Comparison of ENCODE assay signal across 8 cellular contexts in the genomic region with DNA sequence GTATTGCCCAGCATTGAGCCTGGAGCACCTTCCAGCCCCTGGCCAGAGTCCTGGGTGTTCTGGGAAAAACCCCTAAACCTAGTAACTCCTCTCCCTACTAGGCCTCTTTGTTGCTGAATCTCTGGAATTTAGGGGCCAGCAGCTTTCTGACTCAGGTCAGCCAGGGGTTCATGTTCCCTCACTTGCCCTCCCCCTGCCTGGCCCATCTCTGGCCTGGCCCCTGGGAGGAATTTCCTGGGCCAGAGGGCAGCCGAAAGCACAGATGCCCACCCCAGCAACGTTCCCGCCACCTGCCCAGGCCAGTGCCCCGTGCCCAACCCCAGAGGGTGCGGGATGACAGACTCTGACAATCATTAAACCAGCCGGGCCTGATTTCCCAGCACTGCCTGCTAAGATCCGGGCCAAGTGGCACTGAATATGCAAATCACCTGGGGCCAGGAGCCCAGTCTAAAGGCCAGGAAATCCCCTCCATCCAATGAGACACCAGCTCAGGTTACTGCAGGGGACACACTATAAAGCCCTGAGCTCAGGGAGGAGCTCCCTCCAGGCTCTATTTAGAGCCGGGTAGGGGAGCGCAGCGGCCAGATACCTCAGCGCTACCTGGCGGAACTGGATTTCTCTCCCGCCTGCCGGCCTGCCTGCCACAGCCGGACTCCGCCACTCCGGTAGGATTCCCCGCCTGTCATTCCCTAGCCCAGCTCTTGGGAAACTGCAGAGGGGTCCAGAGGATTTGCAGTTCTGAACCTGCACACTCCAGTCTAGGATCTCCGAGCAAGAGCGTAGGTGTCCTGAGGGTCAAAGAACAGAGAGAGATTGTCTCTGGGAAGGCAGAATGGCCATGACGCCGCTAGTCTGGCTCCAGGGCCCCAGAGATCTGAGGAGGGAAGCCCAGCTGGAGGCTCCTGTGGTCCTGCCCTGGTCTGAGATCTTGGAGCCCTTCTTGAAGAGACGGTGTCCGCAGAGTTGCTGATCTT. TPM values are rescaled to one million over a fixed set of nuclear protein-coding genes. Genes with fewer than 3 reads are reported as not detected.
A peak's percentile ranks its signal among the peaks of the same experiment; 100 is the strongest.
DNase-seq lines count a peak whose midpoint lies in the region; ATAC-seq, FAIRE-seq and TF ChIP-seq lines count a peak whose summit lies in the region.

Gene ELF3 (plus strand): TSS at position 546 of the 974 bp plus-strand sequence. CDS start 550 bp downstream, outside the sequence.

- no peak within 1 kb of the TSS for H3K4me3 Mint-ChIP-seq in activated T-helper 1 cell treated with anti-CD3 and anti-CD28 coated beads, Interleukin-12 subunit alpha, Interleukin-12 subunit beta, Interleukin-2, Interleukin-4 antibody, amounts not matched to agents 30 ng/mL and 10 ng/mL and 1 ng/mL, durations not matched to agents 14 hours and 24 hours and 36 hours

- H3K27me3 ChIP-seq in colonic mucosa (no peaks in the 10 kb centered on the region), ovary (no peaks in the 10 kb centered on the region)

- H3K4me3 ChIP-seq in colonic mucosa (peak within 1 kb of the TSS; percentile 65), ovary (peak within 1 kb of the TSS; percentile 3)

- no peak within 1 kb of the TSS for H3K27ac Mint-ChIP-seq in activated T-helper 1 cell treated with anti-CD3 and anti-CD28 coated beads, Interleukin-12 subunit alpha, Interleukin-12 subunit beta, Interleukin-2, Interleukin-4 antibody, amounts not matched to agents 30 ng/mL and 10 ng/mL and 1 ng/mL, durations not matched to agents 14 hours and 24 hours and 36 hours

- TF ChIP-seq POLR2A in ovary (IDR thresholded peaks at IDR 0.05): no peak

- FAIRE-seq in GM18507 (lab: Jason Lieb, UNC): peak; percentile 96

- no peaks in the 10 kb centered on the region for H3K9me3 Mint-ChIP-seq in activated T-helper 1 cell treated with anti-CD3 and anti-CD28 coated beads, Interleukin-12 subunit alpha, Interleukin-12 subunit beta, Interleukin-2, Interleukin-4 antibody, amounts not matched to agents 30 ng/mL and 10 ng/mL and 1 ng/mL, durations not matched to agents 14 hours and 24 hours and 36 hours

- H3K4me1 ChIP-seq in colonic mucosa (no peaks in the 10 kb centered on the region), ovary (ENCODE audit: insufficient read depth) (no peaks in the 10 kb centered on the region)

- H3K27me3 Mint-ChIP-seq in activated T-helper 1 cell treated with anti-CD3 and anti-CD28 coated beads, Interleukin-12 subunit alpha, Interleukin-12 subunit beta, Interleukin-2, Interleukin-4 antibody, amounts not matched to agents 30 ng/mL and 10 ng/mL and 1 ng/mL, durations not matched to agents 14 hours and 24 hours and 36 hours (ENCODE audit: insufficient read depth): no peaks in the 10 kb centered on the region

- intact Hi-C loops in colonic mucosa (cut with DNase I): loop anchor here (5.0 kb wide), 1 partner anchor 97 kb away; no protein-coding TSS in a partner anchor
- intact Hi-C loops in ovary (cut with DNase I): loop anchor here (2.0 to 5.0 kb wide), 4 partner anchors 107 to 124 kb away; partner anchors contain the start of gene GPR37L1 (in 1 of the 4)
- intact Hi-C loops in activated T-helper 1 cell treated with anti-CD3 and anti-CD28 coated beads, Interleukin-12 subunit alpha, Interleukin-12 subunit beta, Interleukin-2, Interleukin-4 antibody, amounts not matched to agents 30 ng/mL and 10 ng/mL and 1 ng/mL, durations not matched to agents 14 hours and 24 hours and 36 hours (cut with micrococcal nuclease): no loop called here

- 83 to 87% (median 84%) methylated on average over 23 to 24 of the region's 24 CpGs for WGBS in ovary, 3 donors

- no peak for TF ChIP-seq EP300 in ovary (IDR thresholded peaks at IDR 0.05)

- ATAC-seq in HG02623 (IDR thresholded peaks at IDR 0.05; ENCODE audit: unreplicated experiment): peak; percentile 76

- H3K4me1 Mint-ChIP-seq in activated T-helper 1 cell treated with anti-CD3 and anti-CD28 coated beads, Interleukin-12 subunit alpha, Interleukin-12 subunit beta, Interleukin-2, Interleukin-4 antibody, amounts not matched to agents 30 ng/mL and 10 ng/mL and 1 ng/mL, durations not matched to agents 14 hours and 24 hours and 36 hours (ENCODE audit: low read depth): no peaks in the 10 kb centered on the region

- DNase-seq in GM18507 (ENCODE audit: extremely low spot score, insufficient read length, low read depth) (peak; percentile 70), NCI-H187 (lab: John Stamatoyannopoulos, UW) (peak; percentile 97 to 98), colonic mucosa (peak; percentile 96), ovary (peak in 2 of 5 donors; percentile 39 to 59), AML-193 (lab: John Stamatoyannopoulos, UW) (no peak), hypothalamus (lab: John Stamatoyannopoulos, UW) (no peak)
- no peak for DNase-seq in activated T-helper 1 cell treated with anti-CD3 and anti-CD28 coated beads, Interleukin-12 subunit alpha, Interleukin-12 subunit beta, Interleukin-2, Interleukin-4 antibody, amounts not matched to agents 30 ng/mL and 10 ng/mL and 1 ng/mL, durations not matched to agents 14 hours and 24 hours and 36 hours (ENCODE audit: low spot score)

- H3K27ac ChIP-seq in colonic mucosa (peak within 1 kb of the TSS; percentile 93), ovary (peak within 1 kb of the TSS in 1 of 2 donors; percentile 65)

- no peaks in the 10 kb centered on the region for H3K9me3 ChIP-seq in colonic mucosa
- no peaks in the 10 kb centered on the region for H3K9me3 ChIP-seq in ovary

- H3K9ac ChIP-seq in colonic mucosa (ENCODE audit: low read depth in 2 of 2, low read length in 2 of 2): peak within 1 kb of the TSS; percentile 97 to 98

- H3K36me3 ChIP-seq in colonic mucosa (peaks cover 14% of the 10 kb centered on the region), ovary (no peaks in the 10 kb centered on the region)

- H3K36me3 Mint-ChIP-seq in activated T-helper 1 cell treated with anti-CD3 and anti-CD28 coated beads, Interleukin-12 subunit alpha, Interleukin-12 subunit beta, Interleukin-2, Interleukin-4 antibody, amounts not matched to agents 30 ng/mL and 10 ng/mL and 1 ng/mL, durations not matched to agents 14 hours and 24 hours and 36 hours (ENCODE audit: low read depth): no peaks in the 10 kb centered on the region

- no peak for TF ChIP-seq CTCF in colonic mucosa (IDR thresholded peaks at IDR 0.05)
- no peak for TF ChIP-seq CTCF in ovary (IDR thresholded peaks at IDR 0.05)

RNA-seq across cellular contexts. Expression of gene ELF3, which starts in this region (rescaled TPM):
- total RNA-seq in colonic mucosa (1,000 to 10,000 TPM in 1 of 2 donors, 100 to 1,000 TPM in 1; 749 to 1,162 TPM), ovary (1,000 to 10,000 TPM in 1 of 7 donors, 10 to 100 TPM in 2, 1 to 10 TPM in 2, under 1 TPM in 2; 0.35 to 1,154 (median 5.5) TPM)
- 1 to 10 TPM in 1 of 2 donors, under 1 TPM in 1; 0.05 to 1.3 TPM for polyA plus RNA-seq in ovary
- total RNA-seq in activated T-helper 1 cell treated with anti-CD3 and anti-CD28 coated beads, Interleukin-12 subunit alpha, Interleukin-12 subunit beta, Interleukin-2, Interleukin-4 antibody, amounts not matched to agents 30 ng/mL and 10 ng/mL and 1 ng/mL, durations not matched to agents 14 hours and 24 hours and 36 hours: 0.23 and 0.59 TPM in 2 replicates

Comparison
In these comparisons a context has a peak if more than half of its experiments do, and no peak if none do; other contexts are left out.
1. DNase-seq: peak in GM18507 (single experiment), NCI-H187 (2 of 2) and colonic mucosa (single experiment); none in AML-193 (0 of 2), activated T-helper 1 cell treated with anti-CD3 and anti-CD28 coated beads, Interleukin-12 subunit alpha, Interleukin-12 subunit beta, Interleukin-2, Interleukin-4 antibody, amounts not matched to agents 30 ng/mL and 10 ng/mL and 1 ng/mL, durations not matched to agents 14 hours and 24 hours and 36 hours (single experiment) and hypothalamus (0 of 51).